21 cellular contexts compared by ENCODE assay signal in genomic region chr1:156399355-156400125, GRCh38. TPM values are rescaled to one million over a fixed set of nuclear protein-coding genes. Genes with fewer than 3 reads are reported as not detected.
DNase-seq lines count a peak whose midpoint lies in the region; TF ChIP-seq lines count a peak whose summit lies in the region.
"Had no signal": no experiment of that assay in that cellular context is flagged by ENCODE, and none has a peak within 500 bp of the region (broad histone marks: within the 10 kb centered on the region; RNA-seq: fewer than 3 reads in every experiment).

No MANE protein-coding gene starts in this region.

- H3K4me1 Mint-ChIP-seq in Caco-2 (ENCODE audit: low read depth, unreplicated experiment) (peaks cover 23% of the 10 kb centered on the region), glutamatergic neuron (ENCODE audit: low read depth, unreplicated experiment) (peaks cover 12% of the 10 kb centered on the region)
- H3K4me1 Mint-ChIP-seq in activated T-cell treated with anti-CD3 and anti-CD28 coated beads, Interleukin-2, amount 50 U/mL, for 24 hours (ENCODE audit: low read depth): peaks cover 3% of the 10 kb centered on the region
- H3K4me1 Mint-ChIP-seq: activated naive CD4-positive, alpha-beta T cell treated with anti-CD3 and anti-CD28 coated beads, Interleukin-2, amount 10 ng/mL, durations not matched to agents 7 days and 5 days had no signal

- CTCF ChIA-PET in Caco-2 (lab: Charles Lee) (interaction anchor here (1.1 kb wide), 1 partner anchor 46 kb away, joined by 3 read pairs; no protein-coding TSS in a partner anchor), HEK293 (lab: Yijun Ruan, JAX) (interaction anchor here (1.1 to 2.7 kb wide), 2 partner anchors 14 kb away, joined by 8 to 17 read pairs; no protein-coding TSS in a partner anchor)

- H3K27ac Mint-ChIP-seq in Caco-2 (ENCODE audit: unreplicated experiment) (peak overlapping the region; percentile 63), glutamatergic neuron (ENCODE audit: unreplicated experiment) (no peak overlapping the region)
- H3K27ac Mint-ChIP-seq in activated T-cell treated with anti-CD3 and anti-CD28 coated beads, Interleukin-2, amount 50 U/mL, for 24 hours: no peak overlapping the region
- H3K27ac Mint-ChIP-seq: activated CD8-positive, alpha-beta T cell treated with anti-CD3 and anti-CD28 coated beads, Interleukin-2, amount 10 ng/mL, durations not matched to agents 7 days and 5 days; activated naive CD4-positive, alpha-beta T cell treated with anti-CD3 and anti-CD28 coated beads, Interleukin-2, amount 10 ng/mL, durations not matched to agents 7 days and 5 days; progenitor cell of endocrine pancreas had no signal

- H3K36me3 ChIP-seq in Caco-2 (ENCODE audit: control insufficient read depth, insufficient read depth, low read length): no peaks in the 10 kb centered on the region
- no peaks in the 10 kb centered on the region for H3K36me3 ChIP-seq in HEK293 (ENCODE audit: control insufficient read depth in 2 of 2, insufficient read depth in 1 of 2, low read length in 2 of 2)
- no peaks in the 10 kb centered on the region for H3K36me3 ChIP-seq in WERI-Rb-1
- H3K36me3 ChIP-seq: ascending aorta, lower lobe of right lung, sigmoid colon had no signal

- TF ChIP-seq CTCF in Caco-2 (IDR thresholded peaks at IDR 0.05; ENCODE audit: insufficient read depth in 1 of 2, low read depth in 1 of 2, low read length in 1 of 2, severe bottlenecking in 1 of 2, unreplicated experiment in 1 of 2) (no peak), HEK293 (tag by site-specific recombination; IDR thresholded peaks at IDR 0.05) (no peak), WERI-Rb-1 (IDR thresholded peaks at IDR 0.05; ENCODE audit: low read depth, low read length) (no peak), glutamatergic neuron (IDR thresholded peaks at IDR 0.05; ENCODE audit: partially characterized antibody, unreplicated experiment) (no peak)

- DNase-seq in Caco-2 (no peak), WERI-Rb-1 (peak; percentile 53), glutamatergic neuron (no peak)
- no peak for DNase-seq in activated T-cell treated with anti-CD3 and anti-CD28 coated beads, Interleukin-2, amount 50 U/mL, for 24 hours
- no peak for DNase-seq in activated naive CD4-positive, alpha-beta T cell treated with anti-CD3 and anti-CD28 coated beads, Interleukin-2, amount 50 U/mL, for 16 hours
- DNase-seq in activated CD4-positive, alpha-beta T cell treated with anti-CD3 and anti-CD28 coated beads for 48 hours: no peak
- DNase-seq: activated CD8-positive, alpha-beta T cell treated with anti-CD3 and anti-CD28 coated beads, Interleukin-2, amount 10 ng/mL, durations not matched to agents 7 days and 5 days; activated naive CD4-positive, alpha-beta T cell treated with anti-CD3 and anti-CD28 coated beads, Interleukin-2, amount 10 ng/mL, durations not matched to agents 7 days and 5 days; activated T-cell treated with anti-CD3 and anti-CD28 coated beads, Interleukin-2, amount 50 U/mL, for 4 hours; DMS79 treated with DMSO at 0.1 percent for 48 hours; lower lobe of right lung; NCI-H2107; Right ventricle myocardium superior; sigmoid colon; T1000 had no signal

- H3K9me3 Mint-ChIP-seq in Caco-2 (ENCODE audit: unreplicated experiment) (peaks cover 10% of the 10 kb centered on the region), glutamatergic neuron (ENCODE audit: unreplicated experiment) (peaks cover 5% of the 10 kb centered on the region)
- H3K9me3 Mint-ChIP-seq in activated T-cell treated with anti-CD3 and anti-CD28 coated beads, Interleukin-2, amount 50 U/mL, for 24 hours: no peaks in the 10 kb centered on the region
- H3K9me3 Mint-ChIP-seq: activated naive CD4-positive, alpha-beta T cell treated with anti-CD3 and anti-CD28 coated beads, Interleukin-2, amount 10 ng/mL, durations not matched to agents 7 days and 5 days; activated T-cell treated with anti-CD3 and anti-CD28 coated beads, Interleukin-2, amount 50 U/mL, for 4 hours had no signal

- H3K9me3 ChIP-seq in Caco-2 (0 out of 2 replicates have a peak, but pooled peaks cover 3% of the 10 kb centered on the region), HEK293 (ENCODE audit: control insufficient read depth, insufficient read depth, low read depth, low read length) (no peaks in the 10 kb centered on the region), WERI-Rb-1 (ENCODE audit: severe bottlenecking) (no peaks in the 10 kb centered on the region)
- H3K9me3 ChIP-seq: ascending aorta, lower lobe of right lung, sigmoid colon had no signal

- intact Hi-C loops in Caco-2 (cut with micrococcal nuclease; ENCODE audit: unreplicated experiment): no loop called here

- no peaks in the 10 kb centered on the region for H3K27me3 ChIP-seq in Caco-2 (replicated peaks; ENCODE audit: control insufficient read depth, insufficient read depth, low read length)
- peaks cover 25% of the 10 kb centered on the region for H3K27me3 ChIP-seq in WERI-Rb-1 (ENCODE audit: insufficient read depth, low read depth, severe bottlenecking)
- H3K27me3 ChIP-seq in layer of hippocampus (ENCODE audit: control insufficient read depth, insufficient read depth, low read length): no peaks in the 10 kb centered on the region
- H3K27me3 ChIP-seq: ascending aorta had no signal

- H3K27ac ChIP-seq in HEK293 (ENCODE audit: extremely low read depth, low read depth, low read length) (no peak overlapping the region), WERI-Rb-1 (no peak overlapping the region), layer of hippocampus (ENCODE audit: low read depth, low read length) (peak overlapping the region; percentile 46)
- H3K27ac ChIP-seq: ascending aorta, lower lobe of right lung, sigmoid colon had no signal

- no TSS peak for BruUV-seq in Caco-2 (replicated peaks; lab: Mats Ljungman, UMichigan)

- H3K4me1 ChIP-seq in Caco-2 (peaks cover 18% of the 10 kb centered on the region), HEK293 (ENCODE audit: control insufficient read depth, insufficient read depth, low read length) (no peaks in the 10 kb centered on the region)
- H3K4me1 ChIP-seq: ascending aorta, lower lobe of right lung, sigmoid colon had no signal

- H3K36me3 Mint-ChIP-seq in Caco-2 (ENCODE audit: insufficient read depth, unreplicated experiment): peaks cover 11% of the 10 kb centered on the region
- H3K36me3 Mint-ChIP-seq in activated T-cell treated with anti-CD3 and anti-CD28 coated beads, Interleukin-2, amount 50 U/mL, for 24 hours (ENCODE audit: low read depth): no peaks in the 10 kb centered on the region
- no peaks in the 10 kb centered on the region for H3K36me3 Mint-ChIP-seq in glutamatergic neuron (ENCODE audit: unreplicated experiment)
- H3K36me3 Mint-ChIP-seq: activated naive CD4-positive, alpha-beta T cell treated with anti-CD3 and anti-CD28 coated beads, Interleukin-2, amount 10 ng/mL, durations not matched to agents 7 days and 5 days had no signal

- H3K4me3 ChIP-seq in Caco-2 (ENCODE audit: low read depth, low read length) (no peak overlapping the region), HEK293 (ENCODE audit: low read depth, low read length) (no peak overlapping the region), WERI-Rb-1 (ENCODE audit: low read depth, low read length) (no peak overlapping the region)
- H3K4me3 ChIP-seq: ascending aorta, lower lobe of right lung, sigmoid colon had no signal

- POLR2A ChIA-PET in Caco-2 (lab: Charles Lee) (no interaction called here), HEK293 (lab: Yijun Ruan, JAX) (no interaction called here)

- H3K27me3 Mint-ChIP-seq in Caco-2 (ENCODE audit: insufficient read depth, unreplicated experiment): no peaks in the 10 kb centered on the region
- H3K27me3 Mint-ChIP-seq in activated T-cell treated with anti-CD3 and anti-CD28 coated beads, Interleukin-2, amount 50 U/mL, for 24 hours: peaks cover 18% of the 10 kb centered on the region
- H3K27me3 Mint-ChIP-seq in glutamatergic neuron (ENCODE audit: unreplicated experiment): peaks cover 7% of the 10 kb centered on the region

- H3K4me3 Mint-ChIP-seq in Caco-2 (ENCODE audit: unreplicated experiment) (no peak overlapping the region), glutamatergic neuron (ENCODE audit: unreplicated experiment) (no peak overlapping the region)
- H3K4me3 Mint-ChIP-seq in activated T-cell treated with anti-CD3 and anti-CD28 coated beads, Interleukin-2, amount 50 U/mL, for 24 hours: no peak overlapping the region
- H3K4me3 Mint-ChIP-seq: activated CD8-positive, alpha-beta T cell treated with anti-CD3 and anti-CD28 coated beads, Interleukin-2, amount 10 ng/mL, durations not matched to agents 7 days and 5 days; activated naive CD4-positive, alpha-beta T cell treated with anti-CD3 and anti-CD28 coated beads, Interleukin-2, amount 10 ng/mL, durations not matched to agents 7 days and 5 days; activated T-cell treated with anti-CD3 and anti-CD28 coated beads, Interleukin-2, amount 50 U/mL, for 4 hours had no signal

TF ChIP-seq in HEK293, 187 proteins besides CTCF, POLR2A, EP300 and RAD21 (continues in another document):
- TF ChIP-seq ZSCAN23 (tag by site-specific recombination; IDR thresholded peaks at IDR 0.05) (no peak), ZNF585B (tag by site-specific recombination; IDR thresholded peaks at IDR 0.05) (no peak), ZNF549 (tag by site-specific recombination; IDR thresholded peaks at IDR 0.05) (no peak), ZNF155 (tag by site-specific recombination; IDR thresholded peaks at IDR 0.05) (no peak), ZNF112 (tag by site-specific recombination; IDR thresholded peaks at IDR 0.05) (no peak), PATZ1 (tag by site-specific recombination; IDR thresholded peaks at IDR 0.05) (peak; percentile 32; the same call in 1 of the 2 replicates), ZNF391 (tag by site-specific recombination; IDR thresholded peaks at IDR 0.05; ENCODE audit: borderline replicate concordance, low read depth) (no peak), ZBTB7A (tag by site-specific recombination; IDR thresholded peaks at IDR 0.05; ENCODE audit: low read depth) (no peak)

RNA-seq across cellular contexts. Expression of gene RHBG, which starts 30.5 kb away (rescaled TPM):
- total RNA-seq in Caco-2 (2022) (4.6 and 6.5 TPM in 2 replicates), glutamatergic neuron (ENCODE audit: unreplicated experiment) (not detected)
- total RNA-seq: activated CD8-positive, alpha-beta T cell treated with anti-CD3 and anti-CD28 coated beads, Interleukin-2, amount 10 ng/mL, durations not matched to agents 7 days and 5 days; activated T-cell treated with anti-CD3 and anti-CD28 coated beads, Interleukin-2, amount 50 U/mL, for 4 hours; ascending aorta; frontal cortex; lower lobe of right lung; Right ventricle myocardium superior; sigmoid colon; temporal lobe had no signal
